Comparison of ENCODE assay signal across 11 cellular contexts in the genomic region with DNA sequence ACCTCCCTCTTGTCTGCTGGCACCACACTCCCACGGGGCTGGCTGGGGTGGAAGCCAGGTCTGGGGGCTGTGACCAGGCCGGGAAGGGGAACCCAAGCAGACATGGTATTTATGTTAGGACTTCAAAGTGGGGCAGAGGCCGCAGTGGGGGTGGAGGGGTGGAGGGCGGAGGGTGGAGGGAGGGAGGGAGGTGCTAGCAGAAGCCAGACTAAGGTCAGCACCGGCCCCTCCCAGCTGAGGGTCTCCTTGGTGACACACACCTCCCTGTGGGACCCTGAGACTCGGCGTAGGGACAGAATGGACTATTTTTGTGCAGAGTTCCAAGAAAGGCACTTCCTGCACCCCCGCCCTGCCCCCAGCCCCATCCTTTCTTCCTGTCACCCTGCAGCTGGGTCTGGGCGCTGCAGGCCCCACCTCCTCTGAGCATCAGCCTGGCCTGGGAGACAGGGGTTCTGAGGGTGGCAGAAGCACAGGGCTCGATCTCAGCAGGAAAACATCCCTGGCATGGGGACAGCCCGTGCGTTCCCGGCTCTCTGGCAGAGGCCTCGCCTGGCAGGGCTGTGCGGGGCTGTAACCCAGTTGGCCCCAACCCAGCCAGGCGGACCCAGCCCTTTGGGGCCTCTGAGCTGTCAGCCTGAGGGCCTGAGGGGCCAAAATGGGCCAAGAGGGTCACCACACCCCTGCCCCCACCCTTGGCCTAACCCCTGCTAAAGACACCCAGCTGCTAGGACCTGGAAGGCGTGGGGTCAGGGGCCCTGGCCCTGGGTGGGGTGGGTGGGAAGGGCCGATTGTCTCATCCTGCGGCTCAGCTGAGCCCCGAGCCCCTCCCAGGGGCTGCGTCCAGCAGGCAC. TPM values are rescaled to one million over a fixed set of nuclear protein-coding genes. Genes with fewer than 3 reads are reported as not detected.
DNase-seq lines count a peak whose midpoint lies in the region; ATAC-seq and FAIRE-seq lines count a peak whose summit lies in the region.
"Had no signal": no experiment of that assay in that cellular context is flagged by ENCODE, and none has a peak within 500 bp of the region (broad histone marks: within the 10 kb centered on the region; RNA-seq: fewer than 3 reads in every experiment).

No MANE protein-coding gene starts in this region.

- no peaks in the 10 kb centered on the region for H3K9me3 Mint-ChIP-seq in activated T-helper 17 cell treated with anti-CD3 and anti-CD28 coated beads, Interleukin-2, amount 50 U/mL, for 72 hours

- H3K27ac ChIP-seq in adipose tissue (ENCODE audit: low read depth, low read length) (peak overlapping the region; percentile 74), layer of hippocampus (ENCODE audit: low read depth, low read length) (peak overlapping the region; percentile 46)
- H3K27ac ChIP-seq: neutrophil had no signal

- no peak overlapping the region for H3K4me3 Mint-ChIP-seq in activated T-helper 17 cell treated with anti-CD3 and anti-CD28 coated beads, Interleukin-2, amount 50 U/mL, for 72 hours

- no peak overlapping the region for H3K27ac Mint-ChIP-seq in activated T-helper 17 cell treated with anti-CD3 and anti-CD28 coated beads, Interleukin-2, amount 50 U/mL, for 72 hours

- peak; percentile 38 for DNase-seq in activated T-cell treated with anti-CD3 and anti-CD28 coated beads, Interleukin-2, amount 50 U/mL, for 1 hour
- no peak for DNase-seq in activated T-cell treated with anti-CD3 and anti-CD28 coated beads for 4 hours
- DNase-seq in urothelium cell line (ENCODE audit: low spot score) = peak; percentile 74
- DNase-seq: NCI-H524 had no signal

- no peaks in the 10 kb centered on the region for H3K27me3 ChIP-seq in layer of hippocampus (ENCODE audit: control insufficient read depth, insufficient read depth, low read length)

- ATAC-seq in HG02798 (IDR thresholded peaks at IDR 0.05; ENCODE audit: poor library complexity, unreplicated experiment) (no peak), HG03175 (IDR thresholded peaks at IDR 0.05; ENCODE audit: unreplicated experiment) (no peak)
- ATAC-seq in activated T-helper 17 cell treated with anti-CD3 and anti-CD28 coated beads, Interleukin-2, amount 50 U/mL, for 72 hours (replicated peaks) = no peak

- H3K36me3 Mint-ChIP-seq in activated T-helper 17 cell treated with anti-CD3 and anti-CD28 coated beads, Interleukin-2, amount 50 U/mL, for 72 hours (ENCODE audit: low read depth) = no peaks in the 10 kb centered on the region

- peak; percentile 40 for FAIRE-seq in urothelium cell line (lab: Jason Lieb, UNC)

- no peaks in the 10 kb centered on the region for H3K27me3 Mint-ChIP-seq in activated T-helper 17 cell treated with anti-CD3 and anti-CD28 coated beads, Interleukin-2, amount 50 U/mL, for 72 hours

- WGBS in adipose tissue, 3 donors = 37 to 59% (median 42%) methylated on average over 19 to 21 of the region's 21 CpGs

- H3K4me1 Mint-ChIP-seq in activated T-helper 17 cell treated with anti-CD3 and anti-CD28 coated beads, Interleukin-2, amount 50 U/mL, for 72 hours = peaks cover 13% of the 10 kb centered on the region

RNA-seq across cellular contexts. Expression of a gene that starts 9.6 kb away (rescaled TPM):
- 100 to 1,000 TPM in 1 of 3 donors, 10 to 100 TPM in 2; 22.3 to 327 (median 55.8) TPM for polyA plus RNA-seq in adipose tissue
- not detected for total RNA-seq in activated T-helper 17 cell treated with anti-CD3 and anti-CD28 coated beads, Interleukin-2, amount 50 U/mL, for 72 hours

RNA-seq across cellular contexts. Expression of a gene that starts 9.7 kb away (rescaled TPM):
- 1 to 10 TPM; 4.8 to 9.0 (median 6.5) TPM for polyA plus RNA-seq in adipose tissue
- 1 to 10 TPM; 1.6 to 3.4 TPM for total RNA-seq in activated T-helper 17 cell treated with anti-CD3 and anti-CD28 coated beads, Interleukin-2, amount 50 U/mL, for 72 hours

RNA-seq across cellular contexts. Expression of a gene that starts 18.4 kb away (rescaled TPM):
- 10 to 100 TPM; 33.5 to 40.2 (median 36.4) TPM for polyA plus RNA-seq in adipose tissue
- total RNA-seq in activated T-helper 17 cell treated with anti-CD3 and anti-CD28 coated beads, Interleukin-2, amount 50 U/mL, for 72 hours = 10 to 100 TPM; 21.6 to 41.7 TPM

RNA-seq across cellular contexts. Expression of a gene that starts 20.9 kb away (rescaled TPM):
- 10 to 100 TPM; 12.5 to 19.9 (median 17.9) TPM for polyA plus RNA-seq in adipose tissue
- 10 to 100 TPM in 1 of 2 donors, 1 to 10 TPM in 1; 7.7 to 12.9 TPM for total RNA-seq in activated T-helper 17 cell treated with anti-CD3 and anti-CD28 coated beads, Interleukin-2, amount 50 U/mL, for 72 hours

RNA-seq across cellular contexts. Expression of a gene that starts 34.8 kb away (rescaled TPM):
- polyA plus RNA-seq in adipose tissue = 1 to 10 TPM in 1 of 3 donors, under 1 TPM in 2; 0.22 to 1.3 (median 0.75) TPM
- not detected for total RNA-seq in activated T-helper 17 cell treated with anti-CD3 and anti-CD28 coated beads, Interleukin-2, amount 50 U/mL, for 72 hours
- total RNA-seq: bronchial epithelial cell had no signal
